Comparison of ENCODE assay signal across 1 cellular context in the genomic region with DNA sequence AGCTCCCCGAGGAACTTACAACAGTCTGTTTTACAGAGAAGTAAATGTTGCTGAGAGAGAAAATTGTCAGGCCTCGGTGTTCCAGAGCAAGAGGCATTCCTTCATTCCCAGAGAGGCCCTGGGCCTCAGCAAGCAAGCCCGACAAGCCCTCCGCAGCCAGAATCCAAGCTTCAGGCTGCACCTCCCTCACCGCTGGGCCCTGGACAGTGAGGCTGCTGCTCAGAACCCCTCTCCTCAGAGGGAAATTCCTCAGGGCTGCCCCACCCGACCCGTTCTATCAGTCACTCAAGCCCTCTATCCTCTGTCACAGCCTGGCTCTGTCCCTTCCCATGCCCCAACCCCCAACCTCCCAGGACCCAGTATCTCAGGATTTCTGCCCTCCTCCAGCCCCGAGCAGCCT.
TF ChIP-seq lines count a peak whose summit lies in the region.

No MANE protein-coding gene starts in this region.

TF ChIP-seq in GM23338, 12 proteins besides CTCF, POLR2A, EP300 and RAD21 (continued from another document):
- TF ChIP-seq, protein P1, sequence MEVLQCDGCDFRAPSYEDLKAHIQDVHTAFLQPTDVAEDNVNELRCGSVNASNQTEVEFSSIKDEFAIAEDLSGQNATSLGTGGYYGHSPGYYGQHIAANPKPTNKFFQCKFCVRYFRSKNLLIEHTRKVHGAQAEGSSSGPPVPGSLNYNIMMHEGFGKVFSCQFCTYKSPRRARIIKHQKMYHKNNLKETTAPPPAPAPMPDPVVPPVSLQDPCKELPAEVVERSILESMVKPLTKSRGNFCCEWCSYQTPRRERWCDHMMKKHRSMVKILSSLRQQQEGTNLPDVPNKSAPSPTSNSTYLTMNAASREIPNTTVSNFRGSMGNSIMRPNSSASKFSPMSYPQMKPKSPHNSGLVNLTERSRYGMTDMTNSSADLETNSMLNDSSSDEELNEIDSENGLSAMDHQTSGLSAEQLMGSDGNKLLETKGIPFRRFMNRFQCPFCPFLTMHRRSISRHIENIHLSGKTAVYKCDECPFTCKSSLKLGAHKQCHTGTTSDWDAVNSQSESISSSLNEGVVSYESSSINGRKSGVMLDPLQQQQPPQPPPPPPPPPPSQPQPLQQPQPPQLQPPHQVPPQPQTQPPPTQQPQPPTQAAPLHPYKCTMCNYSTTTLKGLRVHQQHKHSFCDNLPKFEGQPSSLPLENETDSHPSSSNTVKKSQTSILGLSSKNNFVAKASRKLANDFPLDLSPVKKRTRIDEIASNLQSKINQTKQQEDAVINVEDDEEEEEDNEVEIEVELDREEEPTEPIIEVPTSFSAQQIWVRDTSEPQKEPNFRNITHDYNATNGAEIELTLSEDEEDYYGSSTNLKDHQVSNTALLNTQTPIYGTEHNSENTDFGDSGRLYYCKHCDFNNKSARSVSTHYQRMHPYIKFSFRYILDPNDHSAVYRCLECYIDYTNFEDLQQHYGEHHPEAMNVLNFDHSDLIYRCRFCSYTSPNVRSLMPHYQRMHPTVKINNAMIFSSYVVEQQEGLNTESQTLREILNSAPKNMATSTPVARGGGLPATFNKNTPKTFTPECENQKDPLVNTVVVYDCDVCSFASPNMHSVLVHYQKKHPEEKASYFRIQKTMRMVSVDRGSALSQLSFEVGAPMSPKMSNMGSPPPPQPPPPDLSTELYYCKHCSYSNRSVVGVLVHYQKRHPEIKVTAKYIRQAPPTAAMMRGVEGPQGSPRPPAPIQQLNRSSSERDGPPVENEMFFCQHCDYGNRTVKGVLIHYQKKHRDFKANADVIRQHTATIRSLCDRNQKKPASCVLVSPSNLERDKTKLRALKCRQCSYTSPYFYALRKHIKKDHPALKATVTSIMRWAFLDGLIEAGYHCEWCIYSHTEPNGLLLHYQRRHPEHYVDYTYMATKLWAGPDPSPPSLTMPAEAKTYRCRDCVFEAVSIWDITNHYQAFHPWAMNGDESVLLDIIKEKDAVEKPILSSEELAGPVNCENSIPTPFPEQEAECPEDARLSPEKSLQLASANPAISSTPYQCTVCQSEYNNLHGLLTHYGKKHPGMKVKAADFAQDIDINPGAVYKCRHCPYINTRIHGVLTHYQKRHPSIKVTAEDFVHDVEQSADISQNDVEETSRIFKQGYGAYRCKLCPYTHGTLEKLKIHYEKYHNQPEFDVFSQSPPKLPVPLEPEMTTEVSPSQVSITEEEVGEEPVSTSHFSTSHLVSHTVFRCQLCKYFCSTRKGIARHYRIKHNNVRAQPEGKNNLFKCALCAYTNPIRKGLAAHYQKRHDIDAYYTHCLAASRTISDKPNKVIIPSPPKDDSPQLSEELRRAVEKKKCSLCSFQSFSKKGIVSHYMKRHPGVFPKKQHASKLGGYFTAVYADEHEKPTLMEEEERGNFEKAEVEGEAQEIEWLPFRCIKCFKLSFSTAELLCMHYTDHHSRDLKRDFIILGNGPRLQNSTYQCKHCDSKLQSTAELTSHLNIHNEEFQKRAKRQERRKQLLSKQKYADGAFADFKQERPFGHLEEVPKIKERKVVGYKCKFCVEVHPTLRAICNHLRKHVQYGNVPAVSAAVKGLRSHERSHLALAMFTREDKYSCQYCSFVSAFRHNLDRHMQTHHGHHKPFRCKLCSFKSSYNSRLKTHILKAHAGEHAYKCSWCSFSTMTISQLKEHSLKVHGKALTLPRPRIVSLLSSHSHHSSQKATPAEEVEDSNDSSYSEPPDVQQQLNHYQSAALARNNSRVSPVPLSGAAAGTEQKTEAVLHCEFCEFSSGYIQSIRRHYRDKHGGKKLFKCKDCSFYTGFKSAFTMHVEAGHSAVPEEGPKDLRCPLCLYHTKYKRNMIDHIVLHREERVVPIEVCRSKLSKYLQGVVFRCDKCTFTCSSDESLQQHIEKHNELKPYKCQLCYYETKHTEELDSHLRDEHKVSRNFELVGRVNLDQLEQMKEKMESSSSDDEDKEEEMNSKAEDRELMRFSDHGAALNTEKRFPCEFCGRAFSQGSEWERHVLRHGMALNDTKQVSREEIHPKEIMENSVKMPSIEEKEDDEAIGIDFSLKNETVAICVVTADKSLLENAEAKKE (CRISPR knock-in tag; IDR thresholded peaks at IDR 0.05) = no peak
- TF ChIP-seq ZNF114 (CRISPR knock-in tag; IDR thresholded peaks at IDR 0.05) = no peak
- no peak for TF ChIP-seq ZNF331 (CRISPR knock-in tag; IDR thresholded peaks at IDR 0.05; ENCODE audit: low read depth)
- TF ChIP-seq CREB1 (CRISPR knock-in tag; IDR thresholded peaks at IDR 0.05; ENCODE audit: low read depth) = no peak
- no peak for TF ChIP-seq EZH2 (IDR thresholded peaks at IDR 0.05; ENCODE audit: low read depth, unreplicated experiment)
- no peak for TF ChIP-seq JUNB (IDR thresholded peaks at IDR 0.05; ENCODE audit: unreplicated experiment)
- no peak for TF ChIP-seq POLR2AphosphoS5 (IDR thresholded peaks at IDR 0.05; ENCODE audit: low read depth)
- no peak for TF ChIP-seq STAT1 (IDR thresholded peaks at IDR 0.05; ENCODE audit: unreplicated experiment)
- TF ChIP-seq, protein P2, sequence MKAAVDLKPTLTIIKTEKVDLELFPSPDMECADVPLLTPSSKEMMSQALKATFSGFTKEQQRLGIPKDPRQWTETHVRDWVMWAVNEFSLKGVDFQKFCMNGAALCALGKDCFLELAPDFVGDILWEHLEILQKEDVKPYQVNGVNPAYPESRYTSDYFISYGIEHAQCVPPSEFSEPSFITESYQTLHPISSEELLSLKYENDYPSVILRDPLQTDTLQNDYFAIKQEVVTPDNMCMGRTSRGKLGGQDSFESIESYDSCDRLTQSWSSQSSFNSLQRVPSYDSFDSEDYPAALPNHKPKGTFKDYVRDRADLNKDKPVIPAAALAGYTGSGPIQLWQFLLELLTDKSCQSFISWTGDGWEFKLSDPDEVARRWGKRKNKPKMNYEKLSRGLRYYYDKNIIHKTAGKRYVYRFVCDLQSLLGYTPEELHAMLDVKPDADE (IDR thresholded peaks at IDR 0.05) = no peak
- TF ChIP-seq NANOG (IDR thresholded peaks at IDR 0.05; ENCODE audit: borderline replicate concordance) = no peak
- TF ChIP-seq, protein P3, sequence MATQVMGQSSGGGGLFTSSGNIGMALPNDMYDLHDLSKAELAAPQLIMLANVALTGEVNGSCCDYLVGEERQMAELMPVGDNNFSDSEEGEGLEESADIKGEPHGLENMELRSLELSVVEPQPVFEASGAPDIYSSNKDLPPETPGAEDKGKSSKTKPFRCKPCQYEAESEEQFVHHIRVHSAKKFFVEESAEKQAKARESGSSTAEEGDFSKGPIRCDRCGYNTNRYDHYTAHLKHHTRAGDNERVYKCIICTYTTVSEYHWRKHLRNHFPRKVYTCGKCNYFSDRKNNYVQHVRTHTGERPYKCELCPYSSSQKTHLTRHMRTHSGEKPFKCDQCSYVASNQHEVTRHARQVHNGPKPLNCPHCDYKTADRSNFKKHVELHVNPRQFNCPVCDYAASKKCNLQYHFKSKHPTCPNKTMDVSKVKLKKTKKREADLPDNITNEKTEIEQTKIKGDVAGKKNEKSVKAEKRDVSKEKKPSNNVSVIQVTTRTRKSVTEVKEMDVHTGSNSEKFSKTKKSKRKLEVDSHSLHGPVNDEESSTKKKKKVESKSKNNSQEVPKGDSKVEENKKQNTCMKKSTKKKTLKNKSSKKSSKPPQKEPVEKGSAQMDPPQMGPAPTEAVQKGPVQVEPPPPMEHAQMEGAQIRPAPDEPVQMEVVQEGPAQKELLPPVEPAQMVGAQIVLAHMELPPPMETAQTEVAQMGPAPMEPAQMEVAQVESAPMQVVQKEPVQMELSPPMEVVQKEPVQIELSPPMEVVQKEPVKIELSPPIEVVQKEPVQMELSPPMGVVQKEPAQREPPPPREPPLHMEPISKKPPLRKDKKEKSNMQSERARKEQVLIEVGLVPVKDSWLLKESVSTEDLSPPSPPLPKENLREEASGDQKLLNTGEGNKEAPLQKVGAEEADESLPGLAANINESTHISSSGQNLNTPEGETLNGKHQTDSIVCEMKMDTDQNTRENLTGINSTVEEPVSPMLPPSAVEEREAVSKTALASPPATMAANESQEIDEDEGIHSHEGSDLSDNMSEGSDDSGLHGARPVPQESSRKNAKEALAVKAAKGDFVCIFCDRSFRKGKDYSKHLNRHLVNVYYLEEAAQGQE (IDR thresholded peaks at IDR 0.05; ENCODE audit: unreplicated experiment) = no peak
